In the genomic region with DNA sequence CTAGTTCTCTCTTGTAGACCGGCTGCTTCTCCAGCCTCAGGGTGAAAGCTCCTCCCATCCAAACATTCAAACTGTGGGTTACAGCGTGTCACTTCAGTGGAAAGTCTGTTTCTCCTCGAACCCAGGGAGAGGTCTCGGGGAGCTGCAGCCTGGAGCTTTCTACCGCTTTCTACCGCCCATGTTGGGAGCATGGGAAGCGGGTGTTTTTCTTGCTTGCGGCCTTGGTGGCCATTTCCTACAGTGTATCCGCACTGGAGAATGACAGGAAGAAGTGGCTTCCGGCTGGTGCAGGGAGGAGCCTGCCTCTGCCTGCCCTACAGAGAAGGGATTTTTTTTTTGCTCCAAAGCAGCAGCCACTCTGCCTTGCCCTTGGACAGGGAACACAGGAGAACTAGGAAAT, we compare ENCODE assay signal across 9 cellular contexts. TPM values are rescaled to one million over a fixed set of nuclear protein-coding genes. Genes with fewer than 3 reads are reported as not detected.
DNase-seq lines count a peak whose midpoint lies in the region; ATAC-seq and TF ChIP-seq lines count a peak whose summit lies in the region.
"Had no signal": no experiment of that assay in that cellular context is flagged by ENCODE, and none has a peak within 500 bp of the region (broad histone marks: within the 10 kb centered on the region; RNA-seq: fewer than 3 reads in every experiment).

No MANE protein-coding gene starts in this region.

- no peaks in the 10 kb centered on the region for H3K9me3 Mint-ChIP-seq in activated CD4-positive, alpha-beta T cell treated with anti-CD3 and anti-CD28 coated beads, Interleukin-2, amount 10 ng/mL, durations not matched to agents 24 days and 14 days

- peak overlapping the region in 2 of 5 donors; percentile 33 to 48 for H3K9ac ChIP-seq in subcutaneous abdominal adipose tissue (ENCODE audit: low read length in 5 of 5)

- peak overlapping the region; percentile 50 for H3K4me3 Mint-ChIP-seq in activated CD4-positive, alpha-beta T cell treated with anti-CD3 and anti-CD28 coated beads, Interleukin-2, amount 10 ng/mL, durations not matched to agents 24 days and 14 days

- peak overlapping the region; percentile 82 for H3K27ac Mint-ChIP-seq in activated CD4-positive, alpha-beta T cell treated with anti-CD3 and anti-CD28 coated beads, Interleukin-2, amount 10 ng/mL, durations not matched to agents 24 days and 14 days

- no peaks in the 10 kb centered on the region for H3K4me1 ChIP-seq in ascending aorta
- peaks cover 4 to 36% (median 11%) of the 10 kb centered on the region in 5 donors for H3K4me1 ChIP-seq in subcutaneous abdominal adipose tissue (ENCODE audit: control insufficient read depth in 5 of 5, insufficient read depth in 5 of 5, low read length in 5 of 5)

- H3K27me3 Mint-ChIP-seq in activated CD4-positive, alpha-beta T cell treated with anti-CD3 and anti-CD28 coated beads, Interleukin-2, amount 10 ng/mL, durations not matched to agents 24 days and 14 days = no peaks in the 10 kb centered on the region

- H3K27me3 ChIP-seq in ascending aorta (no peaks in the 10 kb centered on the region), subcutaneous abdominal adipose tissue (ENCODE audit: control insufficient read depth in 5 of 5, insufficient read depth in 4 of 5, low read length in 5 of 5) (no peaks in the 10 kb centered on the region)
- H3K27me3 ChIP-seq: brain microvascular endothelial cell had no signal

- intact Hi-C loops in activated CD4-positive, alpha-beta T cell treated with anti-CD3 and anti-CD28 coated beads, Interleukin-2, amount 10 ng/mL, durations not matched to agents 24 days and 14 days (cut with micrococcal nuclease) = loop anchor here (1.0 kb wide), 1 partner anchor 9 kb away; no protein-coding TSS in a partner anchor
- intact Hi-C loops in ascending aorta (cut with DNase I) = no loop called here

- peaks cover 29% of the 10 kb centered on the region for H3K4me1 Mint-ChIP-seq in activated CD4-positive, alpha-beta T cell treated with anti-CD3 and anti-CD28 coated beads, Interleukin-2, amount 10 ng/mL, durations not matched to agents 24 days and 14 days

- H3K36me3 Mint-ChIP-seq in activated CD4-positive, alpha-beta T cell treated with anti-CD3 and anti-CD28 coated beads, Interleukin-2, amount 10 ng/mL, durations not matched to agents 24 days and 14 days (ENCODE audit: low read depth) = peaks cover 6% of the 10 kb centered on the region

- H3K9me3 ChIP-seq in ascending aorta (no peaks in the 10 kb centered on the region), subcutaneous abdominal adipose tissue (ENCODE audit: control insufficient read depth in 5 of 5, low read length in 5 of 5) (peaks cover 0 to 8% (median 4%) of the 10 kb centered on the region in 5 donors)

- TF ChIP-seq CTCF in ascending aorta (IDR thresholded peaks at IDR 0.05) = no peak

- H3K4me3 ChIP-seq in ascending aorta (no peak overlapping the region), subcutaneous abdominal adipose tissue (ENCODE audit: low read depth in 1 of 5, low read length in 5 of 5) (peak overlapping the region in 2 of 5 donors; percentile 2 to 8)

- H3K27ac ChIP-seq in ascending aorta = peak overlapping the region; percentile 33 to 41
- peak overlapping the region; percentile 88 for H3K27ac ChIP-seq in subcutaneous abdominal adipose tissue (ENCODE audit: low read depth, low read length)
- H3K27ac ChIP-seq: brain microvascular endothelial cell had no signal

- ATAC-seq in left lobe of liver = peak; percentile 54
- ATAC-seq in GM19035 (IDR thresholded peaks at IDR 0.05; ENCODE audit: unreplicated experiment) = no peak

- peak; percentile 80 for DNase-seq in activated CD4-positive, alpha-beta T cell treated with anti-CD3 and anti-CD28 coated beads, Interleukin-2, amount 10 ng/mL, durations not matched to agents 24 days and 14 days
- DNase-seq in activated CD4-positive, alpha-beta T cell treated with anti-CD3 and anti-CD28 coated beads for 48 hours = no peak
- DNase-seq in ascending aorta (ENCODE audit: low spot score in 2 of 2) (no peak), left lobe of liver (ENCODE audit: low spot score) (no peak), NCI-H69 (lab: John Stamatoyannopoulos, UW) (no peak), NCI-H524 (lab: John Stamatoyannopoulos, UW) (no peak)
- DNase-seq: brain microvascular endothelial cell had no signal

- H3K36me3 ChIP-seq in ascending aorta (no peaks in the 10 kb centered on the region), subcutaneous abdominal adipose tissue (ENCODE audit: control insufficient read depth in 5 of 5, insufficient read depth in 5 of 5, low read length in 5 of 5) (no peaks in the 10 kb centered on the region)
- H3K36me3 ChIP-seq: brain microvascular endothelial cell had no signal

RNA-seq across cellular contexts. Expression of a gene that starts 21.2 kb away (rescaled TPM):
- total RNA-seq in activated CD4-positive, alpha-beta T cell treated with anti-CD3 and anti-CD28 coated beads, Interleukin-2, amount 10 ng/mL, durations not matched to agents 24 days and 14 days = 106 TPM in 2 replicates
- total RNA-seq in ascending aorta = 772 TPM
- total RNA-seq in left lobe of liver = 236 TPM
